In the genomic region with DNA sequence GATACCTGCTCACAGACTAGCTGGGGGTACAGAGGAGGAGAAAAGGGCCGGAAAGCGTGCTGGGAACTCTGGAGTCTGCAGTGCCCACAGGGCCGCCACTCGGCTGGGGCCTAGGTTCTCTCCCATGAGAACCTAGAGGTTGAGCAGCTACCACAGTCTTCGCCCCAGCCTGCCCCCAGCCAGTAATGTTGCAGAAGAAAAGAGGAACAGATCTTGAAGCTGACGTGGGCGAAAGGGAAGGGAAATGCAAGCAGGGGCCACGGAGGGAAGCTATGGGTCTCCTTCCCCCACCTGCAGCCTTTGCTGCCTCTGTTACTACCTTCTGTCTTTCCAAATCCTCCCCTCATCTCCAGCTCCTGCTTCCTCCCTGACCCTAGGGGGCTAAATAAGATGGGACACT, we compare ENCODE assay signal across 1 cellular context.
TF ChIP-seq lines count a peak whose summit lies in the region.

No MANE protein-coding gene starts in this region.

TF ChIP-seq in GM12878, 131 proteins besides CTCF, POLR2A, EP300 and RAD21 (continues in another document):
- no peak for TF ChIP-seq ZNF207 (IDR thresholded peaks at IDR 0.05; ENCODE audit: borderline replicate concordance)
- TF ChIP-seq CBX5 (IDR thresholded peaks at IDR 0.05; ENCODE audit: low read depth): no peak
- TF ChIP-seq, protein P1, sequence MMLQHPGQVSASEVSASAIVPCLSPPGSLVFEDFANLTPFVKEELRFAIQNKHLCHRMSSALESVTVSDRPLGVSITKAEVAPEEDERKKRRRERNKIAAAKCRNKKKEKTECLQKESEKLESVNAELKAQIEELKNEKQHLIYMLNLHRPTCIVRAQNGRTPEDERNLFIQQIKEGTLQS (IDR thresholded peaks at IDR 0.05; ENCODE audit: borderline replicate concordance, extremely low read depth, low read depth, low read length): no peak
- no peak for TF ChIP-seq POLR2AphosphoS2 (IDR thresholded peaks at IDR 0.05; ENCODE audit: low read depth, low read length)
- no peak for TF ChIP-seq MYB (IDR thresholded peaks at IDR 0.05; ENCODE audit: borderline replicate concordance, low read depth, low read length)
- TF ChIP-seq, protein P2, sequence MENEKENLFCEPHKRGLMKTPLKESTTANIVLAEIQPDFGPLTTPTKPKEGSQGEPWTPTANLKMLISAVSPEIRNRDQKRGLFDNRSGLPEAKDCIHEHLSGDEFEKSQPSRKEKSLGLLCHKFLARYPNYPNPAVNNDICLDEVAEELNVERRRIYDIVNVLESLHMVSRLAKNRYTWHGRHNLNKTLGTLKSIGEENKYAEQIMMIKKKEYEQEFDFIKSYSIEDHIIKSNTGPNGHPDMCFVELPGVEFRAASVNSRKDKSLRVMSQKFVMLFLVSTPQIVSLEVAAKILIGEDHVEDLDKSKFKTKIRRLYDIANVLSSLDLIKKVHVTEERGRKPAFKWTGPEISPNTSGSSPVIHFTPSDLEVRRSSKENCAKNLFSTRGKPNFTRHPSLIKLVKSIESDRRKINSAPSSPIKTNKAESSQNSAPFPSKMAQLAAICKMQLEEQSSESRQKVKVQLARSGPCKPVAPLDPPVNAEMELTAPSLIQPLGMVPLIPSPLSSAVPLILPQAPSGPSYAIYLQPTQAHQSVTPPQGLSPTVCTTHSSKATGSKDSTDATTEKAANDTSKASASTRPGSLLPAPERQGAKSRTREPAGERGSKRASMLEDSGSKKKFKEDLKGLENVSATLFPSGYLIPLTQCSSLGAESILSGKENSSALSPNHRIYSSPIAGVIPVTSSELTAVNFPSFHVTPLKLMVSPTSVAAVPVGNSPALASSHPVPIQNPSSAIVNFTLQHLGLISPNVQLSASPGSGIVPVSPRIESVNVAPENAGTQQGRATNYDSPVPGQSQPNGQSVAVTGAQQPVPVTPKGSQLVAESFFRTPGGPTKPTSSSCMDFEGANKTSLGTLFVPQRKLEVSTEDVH (IDR thresholded peaks at IDR 0.05; ENCODE audit: low read depth, partially characterized antibody): peak; percentile 21
- 0 out of 2 replicates have a peak, but pooled peaks have one; percentile 13 for TF ChIP-seq RFX5 (IDR thresholded peaks at IDR 0.05; ENCODE audit: low read depth, low read length)
- TF ChIP-seq HDAC6 (IDR thresholded peaks at IDR 0.05; ENCODE audit: unreplicated experiment): no peak
- peak; percentile 74 for TF ChIP-seq CREB1 (IDR thresholded peaks at IDR 0.05; ENCODE audit: low read depth)
- TF ChIP-seq RCOR1 (conservative IDR thresholded peaks at IDR 0.05; ENCODE audit: low read depth, low read length): no peak
- peak; percentile 26; the same call in 1 of the 2 replicates for TF ChIP-seq YY1 (IDR thresholded peaks at IDR 0.05; ENCODE audit: low read depth, low read length)
- TF ChIP-seq STAT3 (IDR thresholded peaks at IDR 0.05; ENCODE audit: low read depth, low read length): no peak
- TF ChIP-seq, protein P3, sequence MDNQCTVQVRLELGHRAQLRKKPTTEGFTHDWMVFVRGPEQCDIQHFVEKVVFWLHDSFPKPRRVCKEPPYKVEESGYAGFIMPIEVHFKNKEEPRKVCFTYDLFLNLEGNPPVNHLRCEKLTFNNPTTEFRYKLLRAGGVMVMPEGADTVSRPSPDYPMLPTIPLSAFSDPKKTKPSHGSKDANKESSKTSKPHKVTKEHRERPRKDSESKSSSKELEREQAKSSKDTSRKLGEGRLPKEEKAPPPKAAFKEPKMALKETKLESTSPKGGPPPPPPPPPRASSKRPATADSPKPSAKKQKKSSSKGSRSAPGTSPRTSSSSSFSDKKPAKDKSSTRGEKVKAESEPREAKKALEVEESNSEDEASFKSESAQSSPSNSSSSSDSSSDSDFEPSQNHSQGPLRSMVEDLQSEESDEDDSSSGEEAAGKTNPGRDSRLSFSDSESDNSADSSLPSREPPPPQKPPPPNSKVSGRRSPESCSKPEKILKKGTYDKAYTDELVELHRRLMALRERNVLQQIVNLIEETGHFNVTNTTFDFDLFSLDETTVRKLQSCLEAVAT (IDR thresholded peaks at IDR 0.05): peak; percentile 82; the same call in 1 of the 2 replicates
- TF ChIP-seq MYC (IDR thresholded peaks at IDR 0.05; ENCODE audit: insufficient read depth, insufficient read length, insufficient replicate concordance, low read length, severe bottlenecking): no peak
- no peak for TF ChIP-seq BACH1 (IDR thresholded peaks at IDR 0.05; ENCODE audit: borderline replicate concordance)
- TF ChIP-seq ASH2L (IDR thresholded peaks at IDR 0.05; ENCODE audit: borderline replicate concordance, low read depth): no peak
- no peak for TF ChIP-seq NFYA (IDR thresholded peaks at IDR 0.05; ENCODE audit: borderline replicate concordance, low read depth, low read length)
- no peak for TF ChIP-seq HCFC1 (IDR thresholded peaks at IDR 0.05; ENCODE audit: low read length)
- no peak for TF ChIP-seq PAX8 (IDR thresholded peaks at IDR 0.05)
- TF ChIP-seq, protein P4, sequence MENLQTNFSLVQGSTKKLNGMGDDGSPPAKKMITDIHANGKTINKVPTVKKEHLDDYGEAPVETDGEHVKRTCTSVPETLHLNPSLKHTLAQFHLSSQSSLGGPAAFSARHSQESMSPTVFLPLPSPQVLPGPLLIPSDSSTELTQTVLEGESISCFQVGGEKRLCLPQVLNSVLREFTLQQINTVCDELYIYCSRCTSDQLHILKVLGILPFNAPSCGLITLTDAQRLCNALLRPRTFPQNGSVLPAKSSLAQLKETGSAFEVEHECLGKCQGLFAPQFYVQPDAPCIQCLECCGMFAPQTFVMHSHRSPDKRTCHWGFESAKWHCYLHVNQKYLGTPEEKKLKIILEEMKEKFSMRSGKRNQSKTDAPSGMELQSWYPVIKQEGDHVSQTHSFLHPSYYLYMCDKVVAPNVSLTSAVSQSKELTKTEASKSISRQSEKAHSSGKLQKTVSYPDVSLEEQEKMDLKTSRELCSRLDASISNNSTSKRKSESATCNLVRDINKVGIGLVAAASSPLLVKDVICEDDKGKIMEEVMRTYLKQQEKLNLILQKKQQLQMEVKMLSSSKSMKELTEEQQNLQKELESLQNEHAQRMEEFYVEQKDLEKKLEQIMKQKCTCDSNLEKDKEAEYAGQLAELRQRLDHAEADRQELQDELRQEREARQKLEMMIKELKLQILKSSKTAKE (IDR thresholded peaks at IDR 0.05; ENCODE audit: low read depth, poor library complexity, severe bottlenecking): peak; percentile 67
- no peak for TF ChIP-seq GABPA (IDR thresholded peaks at IDR 0.05; ENCODE audit: low read depth)
- TF ChIP-seq, protein P5, sequence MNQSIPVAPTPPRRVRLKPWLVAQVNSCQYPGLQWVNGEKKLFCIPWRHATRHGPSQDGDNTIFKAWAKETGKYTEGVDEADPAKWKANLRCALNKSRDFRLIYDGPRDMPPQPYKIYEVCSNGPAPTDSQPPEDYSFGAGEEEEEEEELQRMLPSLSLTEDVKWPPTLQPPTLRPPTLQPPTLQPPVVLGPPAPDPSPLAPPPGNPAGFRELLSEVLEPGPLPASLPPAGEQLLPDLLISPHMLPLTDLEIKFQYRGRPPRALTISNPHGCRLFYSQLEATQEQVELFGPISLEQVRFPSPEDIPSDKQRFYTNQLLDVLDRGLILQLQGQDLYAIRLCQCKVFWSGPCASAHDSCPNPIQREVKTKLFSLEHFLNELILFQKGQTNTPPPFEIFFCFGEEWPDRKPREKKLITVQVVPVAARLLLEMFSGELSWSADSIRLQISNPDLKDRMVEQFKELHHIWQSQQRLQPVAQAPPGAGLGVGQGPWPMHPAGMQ (IDR thresholded peaks at IDR 0.05; ENCODE audit: borderline replicate concordance): no peak
- no peak for TF ChIP-seq ZBED1 (IDR thresholded peaks at IDR 0.05; ENCODE audit: borderline replicate concordance)
- no peak for TF ChIP-seq TARDBP (IDR thresholded peaks at IDR 0.05; ENCODE audit: borderline replicate concordance)
- TF ChIP-seq ETV6 (conservative IDR thresholded peaks at IDR 0.05 in 1 of 2, IDR thresholded peaks at IDR 0.05 in 1 of 2; ENCODE audit: borderline replicate concordance in 1 of 2, low read depth in 1 of 2): no peak
- TF ChIP-seq RAD51 (IDR thresholded peaks at IDR 0.05): no peak
- TF ChIP-seq, protein P6, sequence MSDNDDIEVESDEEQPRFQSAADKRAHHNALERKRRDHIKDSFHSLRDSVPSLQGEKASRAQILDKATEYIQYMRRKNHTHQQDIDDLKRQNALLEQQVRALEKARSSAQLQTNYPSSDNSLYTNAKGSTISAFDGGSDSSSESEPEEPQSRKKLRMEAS (IDR thresholded peaks at IDR 0.05; ENCODE audit: low read depth, low read length): no peak
- TF ChIP-seq MTA2 (IDR thresholded peaks at IDR 0.05; ENCODE audit: low read depth): peak; percentile 81
- TF ChIP-seq, protein P7, sequence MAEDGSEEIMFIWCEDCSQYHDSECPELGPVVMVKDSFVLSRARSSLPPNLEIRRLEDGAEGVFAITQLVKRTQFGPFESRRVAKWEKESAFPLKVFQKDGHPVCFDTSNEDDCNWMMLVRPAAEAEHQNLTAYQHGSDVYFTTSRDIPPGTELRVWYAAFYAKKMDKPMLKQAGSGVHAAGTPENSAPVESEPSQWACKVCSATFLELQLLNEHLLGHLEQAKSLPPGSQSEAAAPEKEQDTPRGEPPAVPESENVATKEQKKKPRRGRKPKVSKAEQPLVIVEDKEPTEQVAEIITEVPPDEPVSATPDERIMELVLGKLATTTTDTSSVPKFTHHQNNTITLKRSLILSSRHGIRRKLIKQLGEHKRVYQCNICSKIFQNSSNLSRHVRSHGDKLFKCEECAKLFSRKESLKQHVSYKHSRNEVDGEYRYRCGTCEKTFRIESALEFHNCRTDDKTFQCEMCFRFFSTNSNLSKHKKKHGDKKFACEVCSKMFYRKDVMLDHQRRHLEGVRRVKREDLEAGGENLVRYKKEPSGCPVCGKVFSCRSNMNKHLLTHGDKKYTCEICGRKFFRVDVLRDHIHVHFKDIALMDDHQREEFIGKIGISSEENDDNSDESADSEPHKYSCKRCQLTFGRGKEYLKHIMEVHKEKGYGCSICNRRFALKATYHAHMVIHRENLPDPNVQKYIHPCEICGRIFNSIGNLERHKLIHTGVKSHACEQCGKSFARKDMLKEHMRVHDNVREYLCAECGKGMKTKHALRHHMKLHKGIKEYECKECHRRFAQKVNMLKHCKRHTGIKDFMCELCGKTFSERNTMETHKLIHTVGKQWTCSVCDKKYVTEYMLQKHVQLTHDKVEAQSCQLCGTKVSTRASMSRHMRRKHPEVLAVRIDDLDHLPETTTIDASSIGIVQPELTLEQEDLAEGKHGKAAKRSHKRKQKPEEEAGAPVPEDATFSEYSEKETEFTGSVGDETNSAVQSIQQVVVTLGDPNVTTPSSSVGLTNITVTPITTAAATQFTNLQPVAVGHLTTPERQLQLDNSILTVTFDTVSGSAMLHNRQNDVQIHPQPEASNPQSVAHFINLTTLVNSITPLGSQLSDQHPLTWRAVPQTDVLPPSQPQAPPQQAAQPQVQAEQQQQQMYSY (CRISPR knock-in tag; IDR thresholded peaks at IDR 0.05): no peak
- no peak for TF ChIP-seq SUPT20H (IDR thresholded peaks at IDR 0.05; ENCODE audit: borderline replicate concordance, control insufficient read depth, low read depth, low read length)
- TF ChIP-seq FOS (IDR thresholded peaks at IDR 0.05; ENCODE audit: borderline replicate concordance, extremely low read depth, insufficient read length): no peak
- TF ChIP-seq, protein P8, sequence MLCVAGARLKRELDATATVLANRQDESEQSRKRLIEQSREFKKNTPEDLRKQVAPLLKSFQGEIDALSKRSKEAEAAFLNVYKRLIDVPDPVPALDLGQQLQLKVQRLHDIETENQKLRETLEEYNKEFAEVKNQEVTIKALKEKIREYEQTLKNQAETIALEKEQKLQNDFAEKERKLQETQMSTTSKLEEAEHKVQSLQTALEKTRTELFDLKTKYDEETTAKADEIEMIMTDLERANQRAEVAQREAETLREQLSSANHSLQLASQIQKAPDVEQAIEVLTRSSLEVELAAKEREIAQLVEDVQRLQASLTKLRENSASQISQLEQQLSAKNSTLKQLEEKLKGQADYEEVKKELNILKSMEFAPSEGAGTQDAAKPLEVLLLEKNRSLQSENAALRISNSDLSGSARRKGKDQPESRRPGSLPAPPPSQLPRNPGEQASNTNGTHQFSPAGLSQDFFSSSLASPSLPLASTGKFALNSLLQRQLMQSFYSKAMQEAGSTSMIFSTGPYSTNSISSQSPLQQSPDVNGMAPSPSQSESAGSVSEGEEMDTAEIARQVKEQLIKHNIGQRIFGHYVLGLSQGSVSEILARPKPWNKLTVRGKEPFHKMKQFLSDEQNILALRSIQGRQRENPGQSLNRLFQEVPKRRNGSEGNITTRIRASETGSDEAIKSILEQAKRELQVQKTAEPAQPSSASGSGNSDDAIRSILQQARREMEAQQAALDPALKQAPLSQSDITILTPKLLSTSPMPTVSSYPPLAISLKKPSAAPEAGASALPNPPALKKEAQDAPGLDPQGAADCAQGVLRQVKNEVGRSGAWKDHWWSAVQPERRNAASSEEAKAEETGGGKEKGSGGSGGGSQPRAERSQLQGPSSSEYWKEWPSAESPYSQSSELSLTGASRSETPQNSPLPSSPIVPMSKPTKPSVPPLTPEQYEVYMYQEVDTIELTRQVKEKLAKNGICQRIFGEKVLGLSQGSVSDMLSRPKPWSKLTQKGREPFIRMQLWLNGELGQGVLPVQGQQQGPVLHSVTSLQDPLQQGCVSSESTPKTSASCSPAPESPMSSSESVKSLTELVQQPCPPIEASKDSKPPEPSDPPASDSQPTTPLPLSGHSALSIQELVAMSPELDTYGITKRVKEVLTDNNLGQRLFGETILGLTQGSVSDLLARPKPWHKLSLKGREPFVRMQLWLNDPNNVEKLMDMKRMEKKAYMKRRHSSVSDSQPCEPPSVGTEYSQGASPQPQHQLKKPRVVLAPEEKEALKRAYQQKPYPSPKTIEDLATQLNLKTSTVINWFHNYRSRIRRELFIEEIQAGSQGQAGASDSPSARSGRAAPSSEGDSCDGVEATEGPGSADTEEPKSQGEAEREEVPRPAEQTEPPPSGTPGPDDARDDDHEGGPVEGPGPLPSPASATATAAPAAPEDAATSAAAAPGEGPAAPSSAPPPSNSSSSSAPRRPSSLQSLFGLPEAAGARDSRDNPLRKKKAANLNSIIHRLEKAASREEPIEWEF (IDR thresholded peaks at IDR 0.05; ENCODE audit: insufficient replicate concordance, low read depth, low read length): peak; percentile 23
- no peak for TF ChIP-seq WRNIP1 (IDR thresholded peaks at IDR 0.05; ENCODE audit: borderline replicate concordance, low read depth, low read length)
- peak; percentile 87; the same call in 1 of the 2 replicates for TF ChIP-seq DPF2 (IDR thresholded peaks at IDR 0.05)
- TF ChIP-seq KDM1A (IDR thresholded peaks at IDR 0.05; ENCODE audit: borderline replicate concordance): no peak
- no peak for TF ChIP-seq CHD4 (IDR thresholded peaks at IDR 0.05)
- TF ChIP-seq BMI1 (IDR thresholded peaks at IDR 0.05; ENCODE audit: borderline replicate concordance): no peak
- TF ChIP-seq, protein P9, sequence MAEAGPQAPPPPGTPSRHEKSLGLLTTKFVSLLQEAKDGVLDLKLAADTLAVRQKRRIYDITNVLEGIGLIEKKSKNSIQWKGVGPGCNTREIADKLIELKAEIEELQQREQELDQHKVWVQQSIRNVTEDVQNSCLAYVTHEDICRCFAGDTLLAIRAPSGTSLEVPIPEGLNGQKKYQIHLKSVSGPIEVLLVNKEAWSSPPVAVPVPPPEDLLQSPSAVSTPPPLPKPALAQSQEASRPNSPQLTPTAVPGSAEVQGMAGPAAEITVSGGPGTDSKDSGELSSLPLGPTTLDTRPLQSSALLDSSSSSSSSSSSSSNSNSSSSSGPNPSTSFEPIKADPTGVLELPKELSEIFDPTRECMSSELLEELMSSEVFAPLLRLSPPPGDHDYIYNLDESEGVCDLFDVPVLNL (IDR thresholded peaks at IDR 0.05; ENCODE audit: low read depth, low read length): no peak
- TF ChIP-seq JUND (IDR thresholded peaks at IDR 0.05; ENCODE audit: low read depth, low read length): no peak
